17 cellular contexts compared by ENCODE assay signal in the genomic region with DNA sequence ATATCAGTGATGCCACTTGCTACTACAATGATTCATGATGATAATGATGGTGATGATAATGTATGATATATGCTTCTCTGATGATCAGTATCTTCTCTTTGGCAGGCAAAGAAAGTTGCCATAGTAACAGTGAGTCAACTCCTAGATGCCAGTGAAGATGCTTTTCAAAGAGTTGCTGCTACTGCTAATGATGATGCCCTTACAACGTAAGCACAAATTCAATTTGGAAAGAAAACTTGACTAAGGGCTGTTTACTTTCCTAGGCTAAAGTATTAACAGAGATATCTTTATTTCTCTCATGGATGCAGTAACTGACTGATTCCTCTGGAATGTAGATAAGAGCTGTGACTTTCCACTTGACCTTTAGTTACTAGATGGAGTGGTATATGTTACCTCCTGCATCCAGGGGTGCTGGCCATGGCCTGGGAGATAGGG. TPM values are rescaled to one million over a fixed set of nuclear protein-coding genes. Genes with fewer than 3 reads are reported as not detected.
DNase-seq lines count a peak whose midpoint lies in the region; ATAC-seq and TF ChIP-seq lines count a peak whose summit lies in the region.
"Had no signal": no experiment of that assay in that cellular context is flagged by ENCODE, and none has a peak within 500 bp of the region (broad histone marks: within the 10 kb centered on the region; RNA-seq: fewer than 3 reads in every experiment).

No MANE protein-coding gene starts in this region.

- H3K36me3 Mint-ChIP-seq in immature natural killer cell: no peaks in the 10 kb centered on the region

- ATAC-seq in SK-N-SH treated with all-trans-retinoic acid at 6 μM for 48 hours (peak; percentile 76), GM18867 (IDR thresholded peaks at IDR 0.05; ENCODE audit: unreplicated experiment) (no peak)
- ATAC-seq: pancreas had no signal

- no peak overlapping the region for H3K4me3 Mint-ChIP-seq in immature natural killer cell

- H3K27me3 Mint-ChIP-seq in immature natural killer cell (ENCODE audit: low read depth in 3 of 3): peaks cover 0 to 10% (median 4%) of the 10 kb centered on the region in 3 donors

- H3K9me3 Mint-ChIP-seq in immature natural killer cell: peaks cover 0 to 1% (median 0%) of the 10 kb centered on the region in 6 donors

- H3K27ac Mint-ChIP-seq in immature natural killer cell: no peak overlapping the region

- DNase-seq in A172 (ENCODE audit: low spot score) (peak; percentile 42), EH (ENCODE audit: low read depth) (peak; percentile 45), iris pigment epithelial cell (ENCODE audit: low read depth) (peak; percentile 34), NCI-H748 treated with DMSO at 0.1 percent for 48 hours (lab: John Stamatoyannopoulos, UW) (no peak), immature natural killer cell (no peak)
- DNase-seq in stimulated activated CD4-positive, alpha-beta T cell treated with anti-CD3 and anti-CD28 coated beads, Interleukin-2, amount 100 ng/mL, for 48 hours: no peak
- DNase-seq: activated CD4-positive, alpha-beta T cell treated with anti-CD3 and anti-CD28 coated beads, Interleukin-2, amount 50 U/mL, for 4 hours; activated naive CD4-positive, alpha-beta T cell treated with anti-CD3 and anti-CD28 coated beads, Interleukin-2, amount 50 U/mL, for 16 hours; lower lobe of right lung; NCI-H1417; NCI-H2171; RPMI8226 had no signal

- peaks cover 7 to 18% of the 10 kb centered on the region in 2 donors for H3K4me1 Mint-ChIP-seq in immature natural killer cell

TF ChIP-seq in SK-N-SH treated with all-trans-retinoic acid at 6 μM for 48 hours, 23 proteins besides CTCF, POLR2A, EP300 and RAD21:
- TF ChIP-seq OSR1 (CRISPR knock-in tag; IDR thresholded peaks at IDR 0.05) (no peak), ESRRG (CRISPR knock-in tag; IDR thresholded peaks at IDR 0.05) (no peak), TCF4 (CRISPR knock-in tag; IDR thresholded peaks at IDR 0.05; ENCODE audit: borderline replicate concordance) (no peak), ISL1 (CRISPR knock-in tag; IDR thresholded peaks at IDR 0.05) (peak; percentile 84), TOX (CRISPR knock-in tag; IDR thresholded peaks at IDR 0.05; ENCODE audit: borderline replicate concordance) (no peak), BACH2 (CRISPR knock-in tag; IDR thresholded peaks at IDR 0.05; ENCODE audit: borderline replicate concordance) (no peak), RARB (CRISPR knock-in tag; IDR thresholded peaks at IDR 0.05) (no peak), ZNF565 (CRISPR knock-in tag; conservative IDR thresholded peaks at IDR 0.05; ENCODE audit: low read depth) (no peak), ARNTL (CRISPR knock-in tag; IDR thresholded peaks at IDR 0.05; ENCODE audit: borderline replicate concordance, low read depth) (no peak), ZFP30 (CRISPR knock-in tag; IDR thresholded peaks at IDR 0.05) (no peak), ZNF70 (CRISPR knock-in tag; IDR thresholded peaks at IDR 0.05) (no peak), ZC3H10 (CRISPR knock-in tag; IDR thresholded peaks at IDR 0.05) (no peak), ZNF8 (CRISPR knock-in tag; IDR thresholded peaks at IDR 0.05) (peak; percentile 5; the same call in 1 of the 2 replicates), SNAI2 (CRISPR knock-in tag; IDR thresholded peaks at IDR 0.05) (0 out of 2 replicates have a peak, but pooled peaks have one; percentile 25), PPARA (CRISPR knock-in tag; IDR thresholded peaks at IDR 0.05; ENCODE audit: borderline replicate concordance) (no peak), CSDC2 (CRISPR knock-in tag; IDR thresholded peaks at IDR 0.05) (no peak), GLIS3 (CRISPR knock-in tag; IDR thresholded peaks at IDR 0.05) (no peak), ZFP3 (CRISPR knock-in tag; IDR thresholded peaks at IDR 0.05) (peak; percentile 64; the same call in 1 of the 2 replicates)
- TF ChIP-seq, protein P1, sequence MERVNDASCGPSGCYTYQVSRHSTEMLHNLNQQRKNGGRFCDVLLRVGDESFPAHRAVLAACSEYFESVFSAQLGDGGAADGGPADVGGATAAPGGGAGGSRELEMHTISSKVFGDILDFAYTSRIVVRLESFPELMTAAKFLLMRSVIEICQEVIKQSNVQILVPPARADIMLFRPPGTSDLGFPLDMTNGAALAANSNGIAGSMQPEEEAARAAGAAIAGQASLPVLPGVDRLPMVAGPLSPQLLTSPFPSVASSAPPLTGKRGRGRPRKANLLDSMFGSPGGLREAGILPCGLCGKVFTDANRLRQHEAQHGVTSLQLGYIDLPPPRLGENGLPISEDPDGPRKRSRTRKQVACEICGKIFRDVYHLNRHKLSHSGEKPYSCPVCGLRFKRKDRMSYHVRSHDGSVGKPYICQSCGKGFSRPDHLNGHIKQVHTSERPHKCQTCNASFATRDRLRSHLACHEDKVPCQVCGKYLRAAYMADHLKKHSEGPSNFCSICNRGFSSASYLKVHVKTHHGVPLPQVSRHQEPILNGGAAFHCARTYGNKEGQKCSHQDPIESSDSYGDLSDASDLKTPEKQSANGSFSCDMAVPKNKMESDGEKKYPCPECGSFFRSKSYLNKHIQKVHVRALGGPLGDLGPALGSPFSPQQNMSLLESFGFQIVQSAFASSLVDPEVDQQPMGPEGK (CRISPR knock-in tag; IDR thresholded peaks at IDR 0.05; ENCODE audit: borderline replicate concordance): no peak
- TF ChIP-seq, protein P2, sequence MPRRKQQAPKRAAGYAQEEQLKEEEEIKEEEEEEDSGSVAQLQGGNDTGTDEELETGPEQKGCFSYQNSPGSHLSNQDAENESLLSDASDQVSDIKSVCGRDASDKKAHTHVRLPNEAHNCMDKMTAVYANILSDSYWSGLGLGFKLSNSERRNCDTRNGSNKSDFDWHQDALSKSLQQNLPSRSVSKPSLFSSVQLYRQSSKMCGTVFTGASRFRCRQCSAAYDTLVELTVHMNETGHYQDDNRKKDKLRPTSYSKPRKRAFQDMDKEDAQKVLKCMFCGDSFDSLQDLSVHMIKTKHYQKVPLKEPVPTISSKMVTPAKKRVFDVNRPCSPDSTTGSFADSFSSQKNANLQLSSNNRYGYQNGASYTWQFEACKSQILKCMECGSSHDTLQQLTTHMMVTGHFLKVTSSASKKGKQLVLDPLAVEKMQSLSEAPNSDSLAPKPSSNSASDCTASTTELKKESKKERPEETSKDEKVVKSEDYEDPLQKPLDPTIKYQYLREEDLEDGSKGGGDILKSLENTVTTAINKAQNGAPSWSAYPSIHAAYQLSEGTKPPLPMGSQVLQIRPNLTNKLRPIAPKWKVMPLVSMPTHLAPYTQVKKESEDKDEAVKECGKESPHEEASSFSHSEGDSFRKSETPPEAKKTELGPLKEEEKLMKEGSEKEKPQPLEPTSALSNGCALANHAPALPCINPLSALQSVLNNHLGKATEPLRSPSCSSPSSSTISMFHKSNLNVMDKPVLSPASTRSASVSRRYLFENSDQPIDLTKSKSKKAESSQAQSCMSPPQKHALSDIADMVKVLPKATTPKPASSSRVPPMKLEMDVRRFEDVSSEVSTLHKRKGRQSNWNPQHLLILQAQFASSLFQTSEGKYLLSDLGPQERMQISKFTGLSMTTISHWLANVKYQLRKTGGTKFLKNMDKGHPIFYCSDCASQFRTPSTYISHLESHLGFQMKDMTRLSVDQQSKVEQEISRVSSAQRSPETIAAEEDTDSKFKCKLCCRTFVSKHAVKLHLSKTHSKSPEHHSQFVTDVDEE (CRISPR knock-in tag; IDR thresholded peaks at IDR 0.05): no peak
- TF ChIP-seq, protein P3, sequence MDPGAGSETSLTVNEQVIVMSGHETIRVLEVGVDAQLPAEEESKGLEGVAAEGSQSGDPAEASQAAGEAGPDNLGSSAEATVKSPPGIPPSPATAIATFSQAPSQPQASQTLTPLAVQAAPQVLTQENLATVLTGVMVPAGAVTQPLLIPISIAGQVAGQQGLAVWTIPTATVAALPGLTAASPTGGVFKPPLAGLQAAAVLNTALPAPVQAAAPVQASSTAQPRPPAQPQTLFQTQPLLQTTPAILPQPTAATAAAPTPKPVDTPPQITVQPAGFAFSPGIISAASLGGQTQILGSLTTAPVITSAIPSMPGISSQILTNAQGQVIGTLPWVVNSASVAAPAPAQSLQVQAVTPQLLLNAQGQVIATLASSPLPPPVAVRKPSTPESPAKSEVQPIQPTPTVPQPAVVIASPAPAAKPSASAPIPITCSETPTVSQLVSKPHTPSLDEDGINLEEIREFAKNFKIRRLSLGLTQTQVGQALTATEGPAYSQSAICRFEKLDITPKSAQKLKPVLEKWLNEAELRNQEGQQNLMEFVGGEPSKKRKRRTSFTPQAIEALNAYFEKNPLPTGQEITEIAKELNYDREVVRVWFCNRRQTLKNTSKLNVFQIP (CRISPR knock-in tag; IDR thresholded peaks at IDR 0.05; ENCODE audit: borderline replicate concordance, low read depth): no peak
- TF ChIP-seq, protein P4, sequence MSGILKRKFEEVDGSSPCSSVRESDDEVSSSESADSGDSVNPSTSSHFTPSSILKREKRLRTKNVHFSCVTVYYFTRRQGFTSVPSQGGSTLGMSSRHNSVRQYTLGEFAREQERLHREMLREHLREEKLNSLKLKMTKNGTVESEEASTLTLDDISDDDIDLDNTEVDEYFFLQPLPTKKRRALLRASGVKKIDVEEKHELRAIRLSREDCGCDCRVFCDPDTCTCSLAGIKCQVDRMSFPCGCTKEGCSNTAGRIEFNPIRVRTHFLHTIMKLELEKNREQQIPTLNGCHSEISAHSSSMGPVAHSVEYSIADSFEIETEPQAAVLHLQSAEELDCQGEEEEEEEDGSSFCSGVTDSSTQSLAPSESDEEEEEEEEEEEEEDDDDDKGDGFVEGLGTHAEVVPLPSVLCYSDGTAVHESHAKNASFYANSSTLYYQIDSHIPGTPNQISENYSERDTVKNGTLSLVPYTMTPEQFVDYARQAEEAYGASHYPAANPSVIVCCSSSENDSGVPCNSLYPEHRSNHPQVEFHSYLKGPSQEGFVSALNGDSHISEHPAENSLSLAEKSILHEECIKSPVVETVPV (CRISPR knock-in tag; IDR thresholded peaks at IDR 0.05): no peak
- TF ChIP-seq, protein P5, sequence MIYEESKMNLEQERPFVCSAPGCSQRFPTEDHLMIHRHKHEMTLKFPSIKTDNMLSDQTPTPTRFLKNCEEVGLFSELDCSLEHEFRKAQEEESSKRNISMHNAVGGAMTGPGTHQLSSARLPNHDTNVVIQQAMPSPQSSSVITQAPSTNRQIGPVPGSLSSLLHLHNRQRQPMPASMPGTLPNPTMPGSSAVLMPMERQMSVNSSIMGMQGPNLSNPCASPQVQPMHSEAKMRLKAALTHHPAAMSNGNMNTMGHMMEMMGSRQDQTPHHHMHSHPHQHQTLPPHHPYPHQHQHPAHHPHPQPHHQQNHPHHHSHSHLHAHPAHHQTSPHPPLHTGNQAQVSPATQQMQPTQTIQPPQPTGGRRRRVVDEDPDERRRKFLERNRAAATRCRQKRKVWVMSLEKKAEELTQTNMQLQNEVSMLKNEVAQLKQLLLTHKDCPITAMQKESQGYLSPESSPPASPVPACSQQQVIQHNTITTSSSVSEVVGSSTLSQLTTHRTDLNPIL (CRISPR knock-in tag; IDR thresholded peaks at IDR 0.05; ENCODE audit: low read depth): no peak
TF ChIP-seq in SK-N-SH treated with all-trans-retinoic acid at 6 μM for 48 hours: peak in this region for 4.

RNA-seq across cellular contexts. Expression of a gene that starts 27.8 kb away (rescaled TPM):
- not detected in 2 replicates for total RNA-seq in A172 (2014; rRNA removed; shearing (Covaris generic))
- not detected for polyA plus RNA-seq in immature natural killer cell
- total RNA-seq: dermis microvascular lymphatic vessel endothelial cell, lower lobe of right lung had no signal
- polyA plus RNA-seq: pancreas, smooth muscle cell had no signal

Comparison
In these comparisons a context has a peak if more than half of its experiments do, and no peak if none do; other contexts are left out.
1. DNase-seq: peak in A172 (single experiment), EH (single experiment) and iris pigment epithelial cell (single experiment); none in NCI-H748 treated with DMSO at 0.1 percent for 48 hours (single experiment), immature natural killer cell (0 of 3) and stimulated activated CD4-positive, alpha-beta T cell treated with anti-CD3 and anti-CD28 coated beads, Interleukin-2, amount 100 ng/mL, for 48 hours (0 of 2).